8 cellular contexts compared by ENCODE assay signal in genomic region chr2:197255550-197255949, GRCh38. TPM values are rescaled to one million over a fixed set of nuclear protein-coding genes. Genes with fewer than 3 reads are reported as not detected.
A peak's percentile ranks its signal among the peaks of the same experiment; 100 is the strongest.
DNase-seq lines count a peak whose midpoint lies in the region; ATAC-seq, FAIRE-seq and TF ChIP-seq lines count a peak whose summit lies in the region.

No MANE protein-coding gene starts in this region.

- peak overlapping the region in 1 of 2 donors; percentile 8 for H3K27ac ChIP-seq in kidney (ENCODE audit: low read depth in 2 of 2, low read length in 2 of 2)

- no peak overlapping the region for H3K4me3 ChIP-seq in kidney (ENCODE audit: low read length in 2 of 2)

- DNase-seq in T-cell = peak; percentile 35 to 83 (median 72)
- peak; percentile 85 for DNase-seq in activated naive CD8-positive, alpha-beta T cell treated with anti-CD3 and anti-CD28 coated beads, Interleukin-2, amount 50 U/mL, for 24 hours
- peak; percentile 86 for DNase-seq in kidney
- peak; percentile 68 for DNase-seq in stimulated activated CD4-positive, alpha-beta T cell treated with anti-CD3 and anti-CD28 coated beads, Interleukin-4, amount 100 ng/mL, for 1 hour
- no peak for DNase-seq in DMS53 (lab: John Stamatoyannopoulos, UW)
- no peak for DNase-seq in HEK293T (ENCODE audit: extremely low spot score)

- intact Hi-C loops in kidney (cut with DNase I) = no loop called here

- no peak overlapping the region for H3K9ac ChIP-seq in kidney (ENCODE audit: low read length in 2 of 2)

- H3K36me3 Mint-ChIP-seq in T-cell = peaks cover 11% of the 10 kb centered on the region
- peaks cover 10% of the 10 kb centered on the region for H3K36me3 Mint-ChIP-seq in activated naive CD8-positive, alpha-beta T cell treated with anti-CD3 and anti-CD28 coated beads, Interleukin-2, amount 50 U/mL, for 24 hours (ENCODE audit: low read depth)

- H3K4me3 Mint-ChIP-seq in T-cell = peak overlapping the region; percentile 77 to 83 (median 77)
- H3K4me3 Mint-ChIP-seq in activated naive CD8-positive, alpha-beta T cell treated with anti-CD3 and anti-CD28 coated beads, Interleukin-2, amount 50 U/mL, for 24 hours = peak overlapping the region; percentile 84

- no peaks in the 10 kb centered on the region for H3K27me3 Mint-ChIP-seq in T-cell
- no peaks in the 10 kb centered on the region for H3K27me3 Mint-ChIP-seq in activated naive CD8-positive, alpha-beta T cell treated with anti-CD3 and anti-CD28 coated beads, Interleukin-2, amount 50 U/mL, for 24 hours

- POLR2A ChIA-PET in T-cell (lab: Charles Lee) (interaction anchor here (0.6 to 1.2 kb wide), 6 partner anchors 17 to 67 kb away, joined by 3 to 6 read pairs (median 3); no protein-coding TSS in a partner anchor), HEK293T (lab: Yijun Ruan, JAX) (no interaction called here)

- TF ChIP-seq CTCF in kidney (IDR thresholded peaks at IDR 0.05; ENCODE audit: borderline replicate concordance, extremely low read depth, insufficient read depth) = no peak

- H3K4me1 Mint-ChIP-seq in T-cell = peaks cover 78 to 86% (median 83%) of the 10 kb centered on the region in 3 donors
- peaks cover 86% of the 10 kb centered on the region for H3K4me1 Mint-ChIP-seq in activated naive CD8-positive, alpha-beta T cell treated with anti-CD3 and anti-CD28 coated beads, Interleukin-2, amount 50 U/mL, for 24 hours

- H3K36me3 ChIP-seq in kidney (ENCODE audit: control insufficient read depth in 1 of 2, insufficient read depth in 2 of 2, low read length in 2 of 2) = no peaks in the 10 kb centered on the region

- no peaks in the 10 kb centered on the region for H3K9me3 ChIP-seq in kidney (ENCODE audit: control insufficient read depth in 1 of 2, low read length in 2 of 2)

- peaks cover 0 to 5% of the 10 kb centered on the region in 2 donors for H3K4me1 ChIP-seq in kidney (ENCODE audit: control insufficient read depth in 1 of 2, insufficient read depth in 1 of 2, low read depth in 1 of 2, low read length in 2 of 2)

- ATAC-seq in GM18909 (IDR thresholded peaks at IDR 0.05; ENCODE audit: poor library complexity, unreplicated experiment) (peak; percentile 97), HG03103 (IDR thresholded peaks at IDR 0.05; ENCODE audit: low read depth, unreplicated experiment) (peak; percentile 95), T-cell (replicated peaks in 1 of 4) (peak; percentile 72 to 92 (median 82))
- ATAC-seq in activated naive CD8-positive, alpha-beta T cell treated with anti-CD3 and anti-CD28 coated beads, Interleukin-2, amount 50 U/mL, for 24 hours = peak; percentile 94

- CTCF ChIA-PET in T-cell (lab: Charles Lee) (interaction anchor here (0.6 to 2.9 kb wide), 18 partner anchors 10 to 142 kb away, joined by 3 to 29 read pairs (median 4); no protein-coding TSS in a partner anchor), HEK293T (lab: Yijun Ruan, JAX) (interaction anchor here (0.6 kb wide), 1 partner anchor 94 kb away, joined by 5 read pairs; no protein-coding TSS in a partner anchor)

- peak overlapping the region; percentile 97 to 98 for H3K27ac Mint-ChIP-seq in T-cell
- peak overlapping the region; percentile 93 for H3K27ac Mint-ChIP-seq in activated naive CD8-positive, alpha-beta T cell treated with anti-CD3 and anti-CD28 coated beads, Interleukin-2, amount 50 U/mL, for 24 hours

- no peak for FAIRE-seq in kidney (lab: Jason Lieb, UNC)

- H3K9me3 Mint-ChIP-seq in T-cell = peaks cover 0 to 4% (median 0%) of the 10 kb centered on the region in 3 donors
- H3K9me3 Mint-ChIP-seq in activated naive CD8-positive, alpha-beta T cell treated with anti-CD3 and anti-CD28 coated beads, Interleukin-2, amount 50 U/mL, for 24 hours = no peaks in the 10 kb centered on the region

TF ChIP-seq in HEK293T, 16 proteins besides CTCF, POLR2A, EP300 and RAD21:
- TF ChIP-seq ZNF384 (IDR thresholded peaks at IDR 0.05) = no peak
- TF ChIP-seq, protein P1, sequence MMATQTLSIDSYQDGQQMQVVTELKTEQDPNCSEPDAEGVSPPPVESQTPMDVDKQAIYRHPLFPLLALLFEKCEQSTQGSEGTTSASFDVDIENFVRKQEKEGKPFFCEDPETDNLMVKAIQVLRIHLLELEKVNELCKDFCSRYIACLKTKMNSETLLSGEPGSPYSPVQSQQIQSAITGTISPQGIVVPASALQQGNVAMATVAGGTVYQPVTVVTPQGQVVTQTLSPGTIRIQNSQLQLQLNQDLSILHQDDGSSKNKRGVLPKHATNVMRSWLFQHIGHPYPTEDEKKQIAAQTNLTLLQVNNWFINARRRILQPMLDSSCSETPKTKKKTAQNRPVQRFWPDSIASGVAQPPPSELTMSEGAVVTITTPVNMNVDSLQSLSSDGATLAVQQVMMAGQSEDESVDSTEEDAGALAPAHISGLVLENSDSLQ (IDR thresholded peaks at IDR 0.05) = no peak
- TF ChIP-seq L3MBTL2 (conservative IDR thresholded peaks at IDR 0.05) = no peak
- TF ChIP-seq ARNT (IDR thresholded peaks at IDR 0.05) = no peak
- no peak for TF ChIP-seq HDGF (IDR thresholded peaks at IDR 0.05; ENCODE audit: borderline replicate concordance)
- TF ChIP-seq SP1 (IDR thresholded peaks at IDR 0.05) = no peak
- TF ChIP-seq LEF1 (IDR thresholded peaks at IDR 0.05; ENCODE audit: borderline replicate concordance) = no peak
- no peak for TF ChIP-seq BHLHE40 (IDR thresholded peaks at IDR 0.05; ENCODE audit: borderline replicate concordance)
- no peak for TF ChIP-seq SUZ12 (IDR thresholded peaks at IDR 0.05)
- TF ChIP-seq FOXA1 (IDR thresholded peaks at IDR 0.05) = no peak
- no peak for TF ChIP-seq NFRKB (IDR thresholded peaks at IDR 0.05)

RNA-seq across cellular contexts. Expression of gene ANKRD44, which starts 55.0 kb away (rescaled TPM):
- total RNA-seq in T-cell (100 to 1,000 TPM; 225 to 333 (median 238) TPM), kidney (39.2 TPM)
- 2.2 TPM for polyA plus RNA-seq in kidney (ENCODE audit: insufficient read depth, low read depth, low replicate concordance)

Comparison
In these comparisons a context has a peak if more than half of its experiments do, and no peak if none do; other contexts are left out.
1. DNase-seq: peak in T-cell (34 of 34), activated naive CD8-positive, alpha-beta T cell treated with anti-CD3 and anti-CD28 coated beads, Interleukin-2, amount 50 U/mL, for 24 hours (single experiment), kidney (single experiment) and stimulated activated CD4-positive, alpha-beta T cell treated with anti-CD3 and anti-CD28 coated beads, Interleukin-4, amount 100 ng/mL, for 1 hour (single experiment); none in DMS53 (single experiment) and HEK293T (single experiment).
2. Peak in every context shown above with its lines, with median percentiles within 50 percentile points of each other: ATAC-seq.